ENCODE assay signal across 8 cellular contexts in genomic region chr13:91348906-91349435, GRCh38. TPM values are rescaled to one million over a fixed set of nuclear protein-coding genes. Genes with fewer than 3 reads are reported as not detected.
DNase-seq lines count a peak whose midpoint lies in the region; ATAC-seq, FAIRE-seq and TF ChIP-seq lines count a peak whose summit lies in the region.

No MANE protein-coding gene starts in this region.

- dilution Hi-C loops in endothelial cell of umbilical vein (cut with MboI; ENCODE audit: extremely low pct_ligation_motif_present, low sequenced_read_pairs) = no loop called here

- no peaks in the 10 kb centered on the region for H3K9me1 ChIP-seq in endothelial cell of umbilical vein (replicated peaks; ENCODE audit: control insufficient read depth, extremely low read depth, insufficient read depth, low read length)

- peak; percentile 48 for ATAC-seq in GM21381 (IDR thresholded peaks at IDR 0.05; ENCODE audit: unreplicated experiment)

- H3K36me3 ChIP-seq in NT2/D1 (ENCODE audit: insufficient read depth, insufficient read length, low read length) = peaks cover 47% of the 10 kb centered on the region
- peaks cover 2 to 32% of the 10 kb centered on the region in 2 experiments for H3K36me3 ChIP-seq in endothelial cell of umbilical vein (ENCODE audit: control insufficient read depth in 2 of 2, extremely low read depth in 1 of 2, insufficient read depth in 2 of 2, low read length in 2 of 2)

- no peaks in the 10 kb centered on the region for H3K9me3 ChIP-seq in NT2/D1 (ENCODE audit: insufficient read depth, low read length)
- H3K9me3 ChIP-seq in endothelial cell of umbilical vein (replicated peaks; ENCODE audit: control insufficient read depth, insufficient read depth, low read length) = no peaks in the 10 kb centered on the region
- H3K9me3 ChIP-seq in mononuclear cell (ENCODE audit: low read depth, low read length) = no peaks in the 10 kb centered on the region

- peaks cover 54% of the 10 kb centered on the region for H3K79me2 ChIP-seq in endothelial cell of umbilical vein (ENCODE audit: control insufficient read depth, insufficient read depth, low read length)

- peak overlapping the region; percentile 85 for H3K4me3 ChIP-seq in NT2/D1 (ENCODE audit: insufficient read length, low read depth)
- peak overlapping the region; percentile 95 to 100 (median 98) for H3K4me3 ChIP-seq in endothelial cell of umbilical vein (replicated peaks in 1 of 3; ENCODE audit: insufficient read depth in 1 of 3, low read depth in 1 of 3, low read length in 3 of 3)
- peak overlapping the region; percentile 74 for H3K4me3 ChIP-seq in mononuclear cell (ENCODE audit: low read length)

- peak overlapping the region; percentile 98 for H3K4me2 ChIP-seq in endothelial cell of umbilical vein (ENCODE audit: insufficient read depth, low read length)

- peak overlapping the region; percentile 88 for H3K27ac ChIP-seq in endothelial cell of umbilical vein (ENCODE audit: insufficient read depth, low read depth, low read length)

- DNase-seq in COR-L47 (lab: John Stamatoyannopoulos, UW) (peak; percentile 90), HT1080 (ENCODE audit: low read depth) (peak; percentile 85), NT2/D1 (ENCODE audit: low read depth, low spot score) (peak; percentile 71), endothelial cell of umbilical vein (ENCODE audit: low read depth, low spot score) (peak; percentile 89)
- peak; percentile 99 for DNase-seq in activated CD8-positive, alpha-beta memory T cell treated with anti-CD3 and anti-CD28 coated beads, Interleukin-2, amount 50 U/mL, for 48 hours
- DNase-seq in stimulated activated CD8-positive, alpha-beta memory T cell treated with anti-CD3 and anti-CD28 coated beads, Interleukin-2, amount 100 ng/mL, for 1 hour (ENCODE audit: low read depth in 2 of 2) = peak; percentile 83 to 86

- no peak for TF ChIP-seq POLR2A in endothelial cell of umbilical vein (IDR thresholded peaks at IDR 0.05; ENCODE audit: low read depth, low read length)

- no TSS peak for BruUV-seq in endothelial cell of umbilical vein (replicated peaks; lab: Mats Ljungman, UMichigan)

- peaks cover 15% of the 10 kb centered on the region for H4K20me1 ChIP-seq in endothelial cell of umbilical vein (replicated peaks; ENCODE audit: control insufficient read depth, extremely low read depth, insufficient read depth, low read length)

- H3K9ac ChIP-seq in NT2/D1 (ENCODE audit: insufficient read length, low read depth) = peak overlapping the region; percentile 95
- H3K9ac ChIP-seq in endothelial cell of umbilical vein (replicated peaks; ENCODE audit: extremely low read depth, insufficient read depth, low read length) = peak overlapping the region; percentile 96

- peak; percentile 31 for FAIRE-seq in endothelial cell of umbilical vein (lab: Jason Lieb, UNC)

- H2AFZ ChIP-seq in endothelial cell of umbilical vein (ENCODE audit: low read depth, low read length) = peak overlapping the region; percentile 93

- intact Hi-C loops in endothelial cell of umbilical vein (cut with micrococcal nuclease) = loop anchor here (1.0 kb wide), 3 partner anchors 36 to 215 kb away; no protein-coding TSS in a partner anchor

- TF ChIP-seq CTCF in endothelial cell of umbilical vein (IDR thresholded peaks at IDR 0.05; ENCODE audit: extremely low read depth in 1 of 2, insufficient read depth in 1 of 2, low read depth in 1 of 2, low read length in 2 of 2) = peak; percentile 89 to 94

- POLR2A ChIA-PET in endothelial cell of umbilical vein (lab: Charles Lee) = no interaction called here

- CTCF ChIA-PET in endothelial cell of umbilical vein (lab: Charles Lee) = interaction anchor here (0.6 to 1.2 kb wide), 4 partner anchors 35 to 79 kb away, joined by 3 to 12 read pairs (median 4); no protein-coding TSS in a partner anchor

- H3K27me3 ChIP-seq in NT2/D1 (ENCODE audit: insufficient read depth, insufficient read length) = peaks cover 12% of the 10 kb centered on the region
- peaks cover 5 to 31% of the 10 kb centered on the region in 2 experiments for H3K27me3 ChIP-seq in endothelial cell of umbilical vein (ENCODE audit: control insufficient read depth in 2 of 2, insufficient read depth in 2 of 2, low read length in 2 of 2)
- H3K27me3 ChIP-seq in mononuclear cell (ENCODE audit: insufficient read depth, low read length) = peaks cover 4% of the 10 kb centered on the region

- H3K4me1 ChIP-seq in NT2/D1 (ENCODE audit: insufficient read depth, insufficient read length) (no peaks in the 10 kb centered on the region), endothelial cell of umbilical vein (ENCODE audit: control insufficient read depth, extremely low read depth, insufficient read depth, low read length) (peaks cover 25% of the 10 kb centered on the region), mononuclear cell (ENCODE audit: insufficient read depth, low read length) (peaks cover 17% of the 10 kb centered on the region)

TF ChIP-seq in endothelial cell of umbilical vein, 7 proteins besides CTCF, POLR2A, EP300 and RAD21:
- TF ChIP-seq GATA2 (IDR thresholded peaks at IDR 0.05; ENCODE audit: insufficient read depth, insufficient read length, low read depth, low read length) (no peak), POLR2AphosphoS5 (IDR thresholded peaks at IDR 0.05; ENCODE audit: insufficient read depth, low read depth, low read length) (peak; percentile 63), MYC (IDR thresholded peaks at IDR 0.05; ENCODE audit: low read depth, low read length) (peak; percentile 84), EZH2 (IDR thresholded peaks at IDR 0.05; ENCODE audit: borderline replicate concordance, low read depth, low read length, severe bottlenecking) (no peak), MAX (IDR thresholded peaks at IDR 0.05; ENCODE audit: insufficient read depth, insufficient read length) (peak; percentile 65)

RNA-seq across cellular contexts. Expression of gene MIR17HG, which starts 1.5 kb away (rescaled TPM):
- 7.2 and 8.7 TPM in 2 replicates for total RNA-seq in HT1080 (2014; rRNA removed; shearing (Covaris generic))
- polyA plus RNA-seq in HT1080 (2015; cell fraction: cytosol; rRNA removed) = 2.1 and 2.7 TPM in 2 replicates
- 26.6 and 28.4 TPM in 2 replicates for polyA plus RNA-seq in HT1080 (2015; cell fraction: nucleus; rRNA removed)
- 9.1 and 9.5 TPM in 2 replicates for total RNA-seq in endothelial cell of umbilical vein
- polyA plus RNA-seq in endothelial cell of umbilical vein = 0.64 and 1.8 TPM in 2 replicates
- 0.43 and 0.65 TPM in 2 replicates for polyA plus RNA-seq in endothelial cell of umbilical vein (2011; cell fraction: cytosol; rRNA removed)
- 9.3 and 11.6 TPM in 2 replicates for polyA plus RNA-seq in endothelial cell of umbilical vein (2011; cell fraction: nucleus; rRNA removed)
- polyA plus RNA-seq in endothelial cell of umbilical vein (2012) = 1.7 and 1.8 TPM in 2 replicates
- polyA minus RNA-seq in endothelial cell of umbilical vein = 6.3 and 7.2 TPM in 2 replicates
- 2.9 TPM for polyA minus RNA-seq in endothelial cell of umbilical vein (2011; cell fraction: cytosol; rRNA and poly(A)+ RNA removed)
- 42.9 and 44.5 TPM in 2 replicates for polyA minus RNA-seq in endothelial cell of umbilical vein (2011; cell fraction: nucleus; rRNA and poly(A)+ RNA removed)
- total RNA-seq in mononuclear cell = 20.3 TPM

RNA-seq across cellular contexts. Expression of gene GPC5, which starts 49.5 kb away (rescaled TPM):
- total RNA-seq in HT1080 (2014; rRNA removed; shearing (Covaris generic)) = 0.07 and 0.14 TPM in 2 replicates
- polyA plus RNA-seq in HT1080 (2015; cell fraction: cytosol; rRNA removed) = 0.26 and 0.73 TPM in 2 replicates
- polyA plus RNA-seq in HT1080 (2015; cell fraction: nucleus; rRNA removed) = 0.10 and 1.7 TPM in 2 replicates
- 0.97 and 1.7 TPM in 2 replicates for total RNA-seq in endothelial cell of umbilical vein
- polyA plus RNA-seq in endothelial cell of umbilical vein = 0.56 and 0.59 TPM in 2 replicates
- polyA plus RNA-seq in endothelial cell of umbilical vein (2011; cell fraction: cytosol; rRNA removed) = 0.57 and 0.89 TPM in 2 replicates
- 1.0 and 1.1 TPM in 2 replicates for polyA plus RNA-seq in endothelial cell of umbilical vein (2011; cell fraction: nucleus; rRNA removed)
- polyA plus RNA-seq in endothelial cell of umbilical vein (2012) = 3.3 and 3.5 TPM in 2 replicates
- 2.7 and 4.6 TPM in 2 replicates for polyA minus RNA-seq in endothelial cell of umbilical vein
- 41.5 TPM for polyA minus RNA-seq in endothelial cell of umbilical vein (2011; cell fraction: cytosol; rRNA and poly(A)+ RNA removed)
- 6.5 and 8.5 TPM in 2 replicates for polyA minus RNA-seq in endothelial cell of umbilical vein (2011; cell fraction: nucleus; rRNA and poly(A)+ RNA removed)
- total RNA-seq in mononuclear cell = 0.21 TPM

Comparison
In these comparisons a context has a peak if more than half of its experiments do, and no peak if none do; other contexts are left out.
1. Peak in every context shown above with its lines: DNase-seq, ATAC-seq, H3K4me3 ChIP-seq and H3K27ac ChIP-seq.